Comparison of ENCODE assay signal across 2 cellular contexts in genomic region chr17:2395258-2396170, GRCh38.
TF ChIP-seq lines count a peak whose summit lies in the region.

No MANE protein-coding gene starts in this region.

TF ChIP-seq in IMR-90, 13 proteins besides CTCF, POLR2A, EP300 and RAD21:
- TF ChIP-seq MAZ (IDR thresholded peaks at IDR 0.05; ENCODE audit: borderline replicate concordance, low read depth, low read length): peak; percentile 3; the same call in 1 of the 2 replicates
- TF ChIP-seq BHLHE40 (IDR thresholded peaks at IDR 0.05; ENCODE audit: low read depth, low read length): no peak

TF ChIP-seq in GM12891, 5 proteins besides CTCF, POLR2A, EP300 and RAD21:
- TF ChIP-seq TAF1 (IDR thresholded peaks at IDR 0.05; ENCODE audit: low read depth, low read length): no peak
- no peak for TF ChIP-seq SPI1 (IDR thresholded peaks at IDR 0.05; ENCODE audit: low read depth, low read length)
- no peak for TF ChIP-seq POU2F2 (IDR thresholded peaks at IDR 0.05; ENCODE audit: low read depth, low read length)
- no peak for TF ChIP-seq POLR2AphosphoS5 (IDR thresholded peaks at IDR 0.05; ENCODE audit: low read depth, low read length)
- no peak for TF ChIP-seq PAX5 (IDR thresholded peaks at IDR 0.05; ENCODE audit: insufficient read depth, low read length, severe bottlenecking)
